Comparison of ENCODE assay signal across 17 cellular contexts in genomic region chr9:133075925-133076324, GRCh38. TPM values are rescaled to one million over a fixed set of nuclear protein-coding genes. Genes with fewer than 3 reads are reported as not detected.
DNase-seq lines count a peak whose midpoint lies in the region; ATAC-seq and TF ChIP-seq lines count a peak whose summit lies in the region.
"Had no signal": no experiment of that assay in that cellular context is flagged by ENCODE, and none has a peak within 500 bp of the region (broad histone marks: within the 10 kb centered on the region; RNA-seq: fewer than 3 reads in every experiment).

No MANE protein-coding gene starts in this region.

- H3K9me3 Mint-ChIP-seq in mesothelial cell of epicardium: no peaks in the 10 kb centered on the region
- no peaks in the 10 kb centered on the region for H3K9me3 Mint-ChIP-seq in activated T-helper 17 cell treated with anti-CD3 and anti-CD28 coated beads, Interleukin-2, amount 50 U/mL, for 72 hours
- H3K9me3 Mint-ChIP-seq: activated CD4-positive, alpha-beta T cell treated with anti-CD3 and anti-CD28 coated beads, Interleukin-2, amount 10 ng/mL, durations not matched to agents 7 days and 5 days had no signal

- in situ Hi-C loops in IMR-90 (cut with MboI; ENCODE audit: low sequenced_read_pairs): no loop called here

- no peak overlapping the region for H3K14ac ChIP-seq in IMR-90 (replicated peaks; ENCODE audit: low read depth, low read length)

- peak overlapping the region; percentile 51; the same call in 1 of the 2 replicates for H3K4me2 ChIP-seq in IMR-90 (ENCODE audit: low read depth, low read length)

- H3K9me1 ChIP-seq in IMR-90 (ENCODE audit: insufficient read depth, low read length): no peaks in the 10 kb centered on the region

- H3K4ac ChIP-seq in IMR-90 (ENCODE audit: low read depth, low read length): no peak overlapping the region

- no peak overlapping the region for H4K5ac ChIP-seq in IMR-90 (ENCODE audit: low read depth, low read length)

- no peak overlapping the region for H2AFZ ChIP-seq in IMR-90 (replicated peaks; ENCODE audit: low read length, poor library complexity)

- no peak overlapping the region for H3K27ac ChIP-seq in IMR-90 (ENCODE audit: insufficient read depth, low read length)
- no peak overlapping the region for H3K27ac ChIP-seq in ascending aorta
- H3K27ac ChIP-seq: C4-2B, gastrocnemius medialis, uterus had no signal

- H2BK5ac ChIP-seq in IMR-90 (ENCODE audit: low read depth, low read length, poor library complexity, severe bottlenecking): peak overlapping the region; percentile 3

- WGBS in IMR-90 (ENCODE audit: extremely low coverage in 2 of 2, insufficient read length in 1 of 2), 2 experiments: no CpG with 5 or more reads among the region's 2 CpGs

- H2BK20ac ChIP-seq in IMR-90 (ENCODE audit: low read depth, low read length): no peak overlapping the region

- H3K36me3 ChIP-seq in IMR-90 (ENCODE audit: control insufficient read depth, insufficient read depth, low read length): no peaks in the 10 kb centered on the region; the same call in 1 of the 2 replicates
- no peaks in the 10 kb centered on the region for H3K36me3 ChIP-seq in ascending aorta
- H3K36me3 ChIP-seq: gastrocnemius medialis, uterus had no signal

- H3K27me3 ChIP-seq in IMR-90 (ENCODE audit: control insufficient read depth, insufficient read depth, low read length) (peaks cover 22% of the 10 kb centered on the region), ascending aorta (no peaks in the 10 kb centered on the region)
- H3K27me3 ChIP-seq: gastrocnemius medialis, uterus had no signal

- no peak overlapping the region for H3K56ac ChIP-seq in IMR-90 (ENCODE audit: extremely low read depth, insufficient read depth, low read length)

- no peak overlapping the region for H4K91ac ChIP-seq in IMR-90 (ENCODE audit: insufficient read depth, low read depth, low read length)

- no peak overlapping the region for H3K9ac ChIP-seq in IMR-90 (ENCODE audit: low read depth, low read length)

- peaks cover 39% of the 10 kb centered on the region for H3K4me1 Mint-ChIP-seq in mesothelial cell of epicardium
- H3K4me1 Mint-ChIP-seq in activated T-helper 17 cell treated with anti-CD3 and anti-CD28 coated beads, Interleukin-2, amount 50 U/mL, for 72 hours: no peaks in the 10 kb centered on the region
- H3K4me1 Mint-ChIP-seq: activated CD4-positive, alpha-beta T cell treated with anti-CD3 and anti-CD28 coated beads, Interleukin-2, amount 10 ng/mL, durations not matched to agents 7 days and 5 days had no signal

- H2AK9ac ChIP-seq in IMR-90 (replicated peaks; ENCODE audit: low read depth, low read length, poor library complexity): no peak overlapping the region

- no peaks in the 10 kb centered on the region for H3K9me3 ChIP-seq in IMR-90 (ENCODE audit: control insufficient read depth, insufficient read depth, low read length)
- no peaks in the 10 kb centered on the region for H3K9me3 ChIP-seq in ascending aorta
- H3K9me3 ChIP-seq: gastrocnemius medialis, uterus had no signal

- peaks cover 11% of the 10 kb centered on the region; the same call in 1 of the 2 replicates for H4K20me1 ChIP-seq in IMR-90 (ENCODE audit: insufficient read depth, low read length)

- no peak overlapping the region for H3K4me3 ChIP-seq in IMR-90 (ENCODE audit: insufficient read depth, low read depth, low read length)
- H3K4me3 ChIP-seq in choroid plexus epithelial cell (ENCODE audit: low read depth, low read length): no peak overlapping the region
- H3K4me3 ChIP-seq in ascending aorta: no peak overlapping the region
- H3K4me3 ChIP-seq: gastrocnemius medialis, uterus had no signal

- H3K18ac ChIP-seq in IMR-90 (ENCODE audit: low read depth, low read length): no peak overlapping the region

- no TSS peak for BruUV-seq in IMR-90 (replicated peaks; lab: Mats Ljungman, UMichigan)

- TF ChIP-seq POLR2A in IMR-90 (IDR thresholded peaks at IDR 0.05; ENCODE audit: low read depth, low read length): no peak

- H3K4me1 ChIP-seq in IMR-90 (ENCODE audit: control insufficient read depth, insufficient read depth, low read length) (peaks cover 7% of the 10 kb centered on the region), ascending aorta (no peaks in the 10 kb centered on the region)
- H3K4me1 ChIP-seq: gastrocnemius medialis, uterus had no signal

- no peak overlapping the region for H3K4me3 Mint-ChIP-seq in mesothelial cell of epicardium
- no peak overlapping the region for H3K4me3 Mint-ChIP-seq in activated T-helper 17 cell treated with anti-CD3 and anti-CD28 coated beads, Interleukin-2, amount 50 U/mL, for 72 hours
- H3K4me3 Mint-ChIP-seq: activated CD4-positive, alpha-beta T cell treated with anti-CD3 and anti-CD28 coated beads, Interleukin-2, amount 10 ng/mL, durations not matched to agents 7 days and 5 days had no signal

- H2AK5ac ChIP-seq in IMR-90 (ENCODE audit: low read depth, low read length): no peak overlapping the region

- ATAC-seq in IMR-90 (ENCODE audit: low read depth) (peak; percentile 91), HG02852 (IDR thresholded peaks at IDR 0.05; ENCODE audit: unreplicated experiment) (no peak)
- no peak for ATAC-seq in activated T-helper 17 cell treated with anti-CD3 and anti-CD28 coated beads, Interleukin-2, amount 50 U/mL, for 72 hours (replicated peaks)
- ATAC-seq: gastrocnemius medialis, left lobe of liver had no signal

- H3K23ac ChIP-seq in IMR-90 (ENCODE audit: low read depth, low read length): no peak overlapping the region

- peak; percentile 86 for DNase-seq in AG08396 (ENCODE audit: low spot score)
- DNase-seq in IMR-90: peak; percentile 87
- peak; percentile 91 for DNase-seq in choroid plexus epithelial cell (ENCODE audit: low read depth)
- no peak for DNase-seq in mesothelial cell of epicardium (ENCODE audit: low spot score in 2 of 2, unreplicated experiment in 2 of 2)
- DNase-seq in ascending aorta (ENCODE audit: low spot score in 2 of 2): no peak
- DNase-seq in GM19238 (ENCODE audit: insufficient read length, low spot score): no peak
- DNase-seq: activated CD4-positive, alpha-beta T cell treated with anti-CD3 and anti-CD28 coated beads, Interleukin-2, amount 10 ng/mL, durations not matched to agents 7 days and 5 days; activated gamma-delta T cell; gastrocnemius medialis; KG1; NCI-H187 treated with DMSO at 0.1 percent for 48 hours; T-helper 1 cell; uterus had no signal

- no peak for TF ChIP-seq CTCF in IMR-90 (conservative IDR thresholded peaks at IDR 0.05; ENCODE audit: low read depth, low read length)
- no peak for TF ChIP-seq CTCF in choroid plexus epithelial cell (conservative IDR thresholded peaks at IDR 0.05; ENCODE audit: low read depth, low read length)
- TF ChIP-seq CTCF in mesothelial cell of epicardium (IDR thresholded peaks at IDR 0.05; ENCODE audit: unreplicated experiment): no peak
- no peak for TF ChIP-seq CTCF in ascending aorta (IDR thresholded peaks at IDR 0.05)

- no peak overlapping the region for H4K8ac ChIP-seq in IMR-90 (ENCODE audit: low read depth in 2 of 2, low read length in 2 of 2)

- POLR2A ChIA-PET in IMR-90 (lab: Charles Lee; ENCODE audit: unreplicated experiment): interaction anchor here (1.2 kb wide), 1 partner anchor 46 kb away, joined by 4 read pairs; the partner anchor contains the start of gene GTF3C5

- dilution Hi-C loops in IMR-90 (cut with HindIII; ENCODE audit: low sequenced_read_pairs, unreplicated experiment): no loop called here

- intact Hi-C loops in IMR-90 (cut with micrococcal nuclease): no loop called here
- intact Hi-C loops in ascending aorta (cut with DNase I): no loop called here

- CTCF ChIA-PET in IMR-90 (lab: Yijun Ruan, JAX): interaction anchor here (0.8 to 2.9 kb wide), 3 partner anchors 19 to 71 kb away, joined by 3 to 10 read pairs (median 3); no protein-coding TSS in a partner anchor

- H3K79me1 ChIP-seq in IMR-90 (ENCODE audit: low read depth in 1 of 2, low read length in 2 of 2): no peaks in the 10 kb centered on the region

- H2BK15ac ChIP-seq in IMR-90 (ENCODE audit: low read depth, low read length): no peak overlapping the region

- peaks cover 3% of the 10 kb centered on the region for H3K36me3 Mint-ChIP-seq in mesothelial cell of epicardium
- H3K36me3 Mint-ChIP-seq in activated T-helper 17 cell treated with anti-CD3 and anti-CD28 coated beads, Interleukin-2, amount 50 U/mL, for 72 hours (ENCODE audit: low read depth): no peaks in the 10 kb centered on the region

- no peaks in the 10 kb centered on the region for H3K27me3 Mint-ChIP-seq in mesothelial cell of epicardium (ENCODE audit: low read depth)
- peaks cover 6% of the 10 kb centered on the region for H3K27me3 Mint-ChIP-seq in activated T-helper 17 cell treated with anti-CD3 and anti-CD28 coated beads, Interleukin-2, amount 50 U/mL, for 72 hours

- H3K27ac Mint-ChIP-seq in mesothelial cell of epicardium: peak overlapping the region; percentile 81
- H3K27ac Mint-ChIP-seq in activated T-helper 17 cell treated with anti-CD3 and anti-CD28 coated beads, Interleukin-2, amount 50 U/mL, for 72 hours: no peak overlapping the region
- H3K27ac Mint-ChIP-seq: activated CD4-positive, alpha-beta T cell treated with anti-CD3 and anti-CD28 coated beads, Interleukin-2, amount 10 ng/mL, durations not matched to agents 7 days and 5 days had no signal

- TF ChIP-seq RAD21 in IMR-90 (IDR thresholded peaks at IDR 0.05; ENCODE audit: low read length): no peak

- H2BK120ac ChIP-seq in IMR-90 (ENCODE audit: low read depth, low read length): no peak overlapping the region

RNA-seq across cellular contexts. Expression of gene CEL, which starts 14.1 kb away (rescaled TPM):
- total RNA-seq in IMR-90 (2012; rRNA removed): under 0.01 TPM in 2 replicates
- 0.67 and 0.75 TPM in 2 replicates for polyA plus RNA-seq in IMR-90 (2012; rRNA removed)
- 0.27 and 0.51 TPM in 2 replicates for polyA plus RNA-seq in IMR-90 (2012; cell fraction: cytosol; rRNA removed)
- polyA plus RNA-seq in IMR-90 (2012; cell fraction: nucleus; rRNA removed; ENCODE audit: low replicate concordance): 5.5 and 8.5 TPM in 2 replicates
- total RNA-seq in mesothelial cell of epicardium: 4.3 to 5.0 TPM (median 4.6 TPM) in 3 replicates
- not detected for total RNA-seq in ascending aorta
- total RNA-seq in activated T-helper 17 cell treated with anti-CD3 and anti-CD28 coated beads, Interleukin-2, amount 50 U/mL, for 72 hours: 1 to 10 TPM; 1.2 to 4.2 TPM

RNA-seq across cellular contexts. Expression of gene RALGDS, which starts 45.1 kb away (rescaled TPM):
- total RNA-seq in IMR-90 (2012; rRNA removed) (12.2 and 13.1 TPM in 2 replicates), mesothelial cell of epicardium (78.9 to 83.5 TPM (median 82.9 TPM) in 3 replicates), ascending aorta (53.9 TPM)
- 36.9 and 37.2 TPM in 2 replicates for polyA plus RNA-seq in IMR-90 (2012; rRNA removed)
- 33.9 and 37.7 TPM in 2 replicates for polyA plus RNA-seq in IMR-90 (2012; cell fraction: cytosol; rRNA removed)
- polyA plus RNA-seq in IMR-90 (2012; cell fraction: nucleus; rRNA removed; ENCODE audit: low replicate concordance): 160 and 211 TPM in 2 replicates
- 100 to 1,000 TPM; 101 to 156 TPM for total RNA-seq in activated T-helper 17 cell treated with anti-CD3 and anti-CD28 coated beads, Interleukin-2, amount 50 U/mL, for 72 hours

RNA-seq across cellular contexts. Expression of gene GTF3C5, which starts 45.1 kb away (rescaled TPM):
- total RNA-seq in IMR-90 (2012; rRNA removed) (49.1 and 51.1 TPM in 2 replicates), mesothelial cell of epicardium (80.0 to 85.3 TPM (median 80.2 TPM) in 3 replicates), ascending aorta (25.9 TPM)
- polyA plus RNA-seq in IMR-90 (2012; rRNA removed): 50.7 and 52.3 TPM in 2 replicates
- 31.2 and 35.4 TPM in 2 replicates for polyA plus RNA-seq in IMR-90 (2012; cell fraction: cytosol; rRNA removed)
- polyA plus RNA-seq in IMR-90 (2012; cell fraction: nucleus; rRNA removed; ENCODE audit: low replicate concordance): 128 and 155 TPM in 2 replicates
- total RNA-seq in activated T-helper 17 cell treated with anti-CD3 and anti-CD28 coated beads, Interleukin-2, amount 50 U/mL, for 72 hours: 100 to 1,000 TPM in 1 of 2 donors, 10 to 100 TPM in 1; 83.3 to 118 TPM

Comparison
In these comparisons a context has a peak if more than half of its experiments do, and no peak if none do; other contexts are left out.
1. DNase-seq: peak in AG08396 (single experiment), IMR-90 (single experiment) and choroid plexus epithelial cell (single experiment); none in mesothelial cell of epicardium (0 of 2), ascending aorta (0 of 2) and GM19238 (single experiment).